ENCODE assay signal across 12 cellular contexts in genomic region chr12:6369916-6370575, GRCh38. TPM values are rescaled to one million over a fixed set of nuclear protein-coding genes. Genes with fewer than 3 reads are reported as not detected.
A peak's percentile ranks its signal among the peaks of the same experiment; 100 is the strongest.
DNase-seq lines count a peak whose midpoint lies in the region; ATAC-seq, FAIRE-seq and TF ChIP-seq lines count a peak whose summit lies in the region.
"Had no signal": no experiment of that assay in that cellular context is flagged by ENCODE, and none has a peak within 500 bp of the region (broad histone marks: within the 10 kb centered on the region; RNA-seq: fewer than 3 reads in every experiment).

No MANE protein-coding gene starts in this region.

- H3K27me3 ChIP-seq in BLaER1 (no peaks in the 10 kb centered on the region), NT2/D1 (ENCODE audit: insufficient read depth, insufficient read length) (peaks cover 14% of the 10 kb centered on the region), pancreas (no peaks in the 10 kb centered on the region)

- no peaks in the 10 kb centered on the region for H3K9me3 ChIP-seq in BLaER1
- no peaks in the 10 kb centered on the region for H3K9me3 ChIP-seq in NT2/D1 (ENCODE audit: insufficient read depth, low read length)
- no peaks in the 10 kb centered on the region for H3K9me3 ChIP-seq in pancreas

- no peak for TF ChIP-seq CTCF in pancreas (IDR thresholded peaks at IDR 0.05)

- WGBS in pancreas, 2 donors: 80 to 83% methylated on average over 9 of the region's 9 CpGs

- H3K27ac ChIP-seq in BLaER1: peak overlapping the region; percentile 65; the same call in 1 of the 2 replicates
- peak overlapping the region; percentile 35 to 85 (median 64) for H3K27ac ChIP-seq in pancreas

- H4K20me1 ChIP-seq in BLaER1: no peaks in the 10 kb centered on the region

- ATAC-seq in pancreas (no peak), GM18498 (IDR thresholded peaks at IDR 0.05; ENCODE audit: unreplicated experiment) (no peak), GM21423 (IDR thresholded peaks at IDR 0.05; ENCODE audit: unreplicated experiment) (no peak), GM21717 (IDR thresholded peaks at IDR 0.05; ENCODE audit: unreplicated experiment) (no peak)
- ATAC-seq: CD8-positive, alpha-beta T cell; GM12878 had no signal

- intact Hi-C loops in pancreas (cut with DNase I): no loop called here

- peaks cover 65% of the 10 kb centered on the region for H3K4me1 ChIP-seq in BLaER1
- peaks cover 36% of the 10 kb centered on the region for H3K4me1 ChIP-seq in NT2/D1 (ENCODE audit: insufficient read depth, insufficient read length)
- peaks cover 0 to 4% (median 0%) of the 10 kb centered on the region in 3 donors for H3K4me1 ChIP-seq in pancreas

- H3K9ac ChIP-seq in BLaER1 (no peak overlapping the region), NT2/D1 (ENCODE audit: insufficient read length, low read depth) (peak overlapping the region; percentile 78)

- no peak overlapping the region for H3K4me3 ChIP-seq in BLaER1
- peak overlapping the region; percentile 2 for H3K4me3 ChIP-seq in NT2/D1 (ENCODE audit: insufficient read length, low read depth)
- no peak overlapping the region for H3K4me3 ChIP-seq in pancreas
- H3K4me3 ChIP-seq: GM12878 had no signal

- DNase-seq in NT2/D1 (ENCODE audit: low read depth, low spot score): no peak
- peak; percentile 61 for DNase-seq in fibroblast of gingiva (ENCODE audit: low read depth)
- DNase-seq in pancreas: peak in 1 of 6 donors; percentile 35
- no peak for DNase-seq in HPDE6-E6E7 (ENCODE audit: extremely low spot score)
- DNase-seq: activated CD4-positive, alpha-beta T cell treated with anti-CD3 and anti-CD28 coated beads for 48 hours; CD8-positive, alpha-beta T cell had no signal

- H3K36me3 ChIP-seq in BLaER1 (no peaks in the 10 kb centered on the region), NT2/D1 (ENCODE audit: insufficient read depth, insufficient read length, low read length) (no peaks in the 10 kb centered on the region), pancreas (no peaks in the 10 kb centered on the region)

- peak overlapping the region; percentile 78 for H3K4me2 ChIP-seq in BLaER1

- FAIRE-seq in pancreas (lab: Jason Lieb, UNC): no peak
- FAIRE-seq: GM12878 had no signal

RNA-seq across cellular contexts. Expression of gene SCNN1A, which starts 5.3 kb away (rescaled TPM):
- total RNA-seq in pancreas: 10 to 100 TPM; 21.0 to 56.3 (median 37.8) TPM
- 10 to 100 TPM; 42.7 to 87.8 TPM for polyA plus RNA-seq in pancreas
- total RNA-seq: SK-MEL-5 had no signal

RNA-seq across cellular contexts. Expression of gene LTBR, which starts 13.9 kb away (rescaled TPM):
- total RNA-seq in pancreas: 10 to 100 TPM; 50.0 to 75.2 (median 61.3) TPM
- polyA plus RNA-seq in pancreas: 10 to 100 TPM; 74.2 to 82.1 TPM

RNA-seq across cellular contexts. Expression of gene TNFRSF1A, which starts 28.2 kb away (rescaled TPM):
- 10 to 100 TPM; 23.5 to 68.1 (median 36.6) TPM for total RNA-seq in pancreas
- polyA plus RNA-seq in pancreas: 10 to 100 TPM; 34.2 to 43.6 TPM

RNA-seq across cellular contexts. Expression of gene PLEKHG6, which starts 59.6 kb away (rescaled TPM):
- 10 to 100 TPM in 1 of 6 donors, 1 to 10 TPM in 5; 5.2 to 13.1 (median 7.2) TPM for total RNA-seq in pancreas
- 10 to 100 TPM; 15.7 to 23.5 TPM for polyA plus RNA-seq in pancreas
- total RNA-seq: CD8-positive, alpha-beta T cell; SK-MEL-5 had no signal
